6 cellular contexts compared by ENCODE assay signal in the genomic region with DNA sequence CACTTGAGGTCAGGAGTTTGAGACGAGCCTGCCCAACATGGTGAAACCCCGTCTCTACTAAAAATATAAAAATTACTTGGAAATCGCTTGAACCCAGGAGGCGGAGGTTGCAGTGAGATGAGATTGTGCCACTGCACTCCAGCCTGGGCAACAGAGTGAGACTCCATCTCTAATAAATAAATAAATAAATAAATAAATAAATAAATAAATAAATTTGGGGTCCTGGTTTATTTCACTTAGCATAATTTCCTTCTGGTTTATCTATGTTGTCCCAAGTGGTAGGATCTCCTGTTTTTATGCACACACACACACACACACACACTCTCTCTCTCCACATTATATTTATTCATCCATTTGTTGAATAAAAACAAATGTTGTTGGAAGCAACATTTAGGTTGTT. TPM values are rescaled to one million over a fixed set of nuclear protein-coding genes. Genes with fewer than 3 reads are reported as not detected.
"Had no signal": no experiment of that assay in that cellular context is flagged by ENCODE, and none has a peak within 500 bp of the region (broad histone marks: within the 10 kb centered on the region; RNA-seq: fewer than 3 reads in every experiment).

No MANE protein-coding gene starts in this region.

RNA-seq across cellular contexts. Expression of gene HAND1, which starts 58.4 kb away (rescaled TPM):
- total RNA-seq: HepG2, HT-29, HT1080, IMR-90, K562 had no signal
- polyA plus RNA-seq: HepG2, IgD-negative memory B cell, IMR-90, K562 had no signal
